Comparison of ENCODE assay signal across 8 cellular contexts in the genomic region with DNA sequence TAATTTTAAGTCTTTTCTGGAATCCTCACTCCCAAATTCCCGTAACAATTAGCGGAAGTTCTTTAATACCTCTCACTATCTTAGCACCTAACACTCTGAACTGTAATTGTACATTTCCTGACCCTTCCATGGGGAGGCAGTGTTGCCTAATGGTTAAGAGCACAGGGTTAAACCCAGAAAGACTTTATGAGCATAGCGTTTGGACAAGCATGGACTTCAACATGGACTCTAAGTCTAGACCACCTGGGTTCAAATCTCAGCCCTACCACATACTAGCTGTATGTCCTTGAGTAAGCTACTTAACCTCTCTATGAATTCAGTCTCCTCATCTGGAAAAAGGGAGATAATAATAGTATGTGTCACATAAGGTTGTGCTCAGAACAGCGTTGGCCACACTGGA. TPM values are rescaled to one million over a fixed set of nuclear protein-coding genes. Genes with fewer than 3 reads are reported as not detected.
DNase-seq lines count a peak whose midpoint lies in the region; ATAC-seq and TF ChIP-seq lines count a peak whose summit lies in the region.

No MANE protein-coding gene starts in this region.

- H3K4me1 ChIP-seq in fibroblast of lung (ENCODE audit: control insufficient read depth, extremely low read depth, insufficient read depth, low read length) (no peaks in the 10 kb centered on the region), prostate gland (replicated peaks) (no peaks in the 10 kb centered on the region)

- TF ChIP-seq CTCF in fibroblast of lung (conservative IDR thresholded peaks at IDR 0.05 in 1 of 2, IDR thresholded peaks at IDR 0.05 in 1 of 2; ENCODE audit: low read depth in 1 of 2, low read length in 2 of 2) (peak; percentile 51 to 61), prostate gland (IDR thresholded peaks at IDR 0.05) (peak in 3 of 4 experiments; percentile 45 to 71 (median 62))

- no peak overlapping the region for H3K4me2 ChIP-seq in fibroblast of lung (ENCODE audit: extremely low read depth, insufficient read depth, low read length)

- H2AFZ ChIP-seq in fibroblast of lung (ENCODE audit: low read length) = no peak overlapping the region

- no peak overlapping the region for H3K27ac ChIP-seq in fibroblast of lung (ENCODE audit: insufficient read depth, low read length)
- no peak overlapping the region for H3K27ac ChIP-seq in prostate gland

- H3K4me3 ChIP-seq in fibroblast of lung (replicated peaks in 1 of 4; ENCODE audit: control extremely low read depth in 1 of 4, insufficient read depth in 1 of 4, low read depth in 3 of 4, low read length in 4 of 4) (no peak overlapping the region), prostate gland (no peak overlapping the region)

- no peak for TF ChIP-seq POLR2A in prostate gland (IDR thresholded peaks at IDR 0.05)

- peaks cover 2% of the 10 kb centered on the region for H4K20me1 ChIP-seq in fibroblast of lung (ENCODE audit: control insufficient read depth, extremely low read depth, insufficient read depth, low read length)

- H3K27me3 ChIP-seq in fibroblast of lung (ENCODE audit: control insufficient read depth, insufficient read depth, low read length) (no peaks in the 10 kb centered on the region), prostate gland (replicated peaks; ENCODE audit: insufficient read depth) (no peaks in the 10 kb centered on the region)

- no peak for ATAC-seq in GM19397 (IDR thresholded peaks at IDR 0.05; ENCODE audit: unreplicated experiment)

- H3K36me3 ChIP-seq in fibroblast of lung (ENCODE audit: control insufficient read depth, insufficient read depth, low read length) (no peaks in the 10 kb centered on the region), prostate gland (no peaks in the 10 kb centered on the region)

- H3K79me2 ChIP-seq in fibroblast of lung (ENCODE audit: control insufficient read depth, insufficient read depth, low read length) = peaks cover 22% of the 10 kb centered on the region

- intact Hi-C loops in prostate gland (cut with DNase I) = no loop called here

- DNase-seq in NCI-H446 (lab: John Stamatoyannopoulos, UW) (peak; percentile 13 to 49), NCI-H446 treated with DMSO at 0.1 percent for 48 hours (lab: John Stamatoyannopoulos, UW) (no peak), HuH-7 (ENCODE audit: low spot score) (peak; percentile 34), RPMI8226 (peak; percentile 64), fibroblast of lung (ENCODE audit: low read depth in 2 of 2) (peak in 1 of 2 donors; percentile 62), prostate gland (ENCODE audit: low spot score) (peak; percentile 32), hepatic stellate cell (ENCODE audit: low spot score) (no peak)

- WGBS in prostate gland = 80% methylated on average over 4 of the region's 4 CpGs

- no peak overlapping the region for H3K9ac ChIP-seq in fibroblast of lung (ENCODE audit: insufficient read depth, low read length)

- H3K9me3 ChIP-seq in fibroblast of lung (ENCODE audit: control insufficient read depth, insufficient read depth, low read depth, low read length) (no peaks in the 10 kb centered on the region), prostate gland (no peaks in the 10 kb centered on the region)

RNA-seq across cellular contexts. Expression of a gene that starts 13.0 kb away (rescaled TPM):
- total RNA-seq in fibroblast of lung (44.6 and 45.5 TPM in 2 replicates), prostate gland (10 to 100 TPM; 25.8 to 48.7 TPM)
- 87.2 and 101 TPM in 2 replicates for polyA plus RNA-seq in fibroblast of lung
- polyA plus RNA-seq in fibroblast of lung (2012) = 52.9 and 63.9 TPM in 2 replicates
- 52.3 and 68.8 TPM in 2 replicates for polyA minus RNA-seq in fibroblast of lung (ENCODE audit: low replicate concordance)

RNA-seq across cellular contexts. Expression of a gene that starts 51.6 kb away (rescaled TPM):
- not detected in 2 replicates for total RNA-seq in fibroblast of lung
- polyA plus RNA-seq in fibroblast of lung = not detected in 2 replicates
- not detected in 2 replicates for polyA plus RNA-seq in fibroblast of lung (2012)
- polyA minus RNA-seq in fibroblast of lung (ENCODE audit: low replicate concordance) = not detected in 2 replicates
- not detected for total RNA-seq in prostate gland

Comparison
In these comparisons a context has a peak if more than half of its experiments do, and no peak if none do; other contexts are left out.
1. DNase-seq: peak in NCI-H446 (2 of 2), HuH-7 (single experiment), RPMI8226 (single experiment) and prostate gland (single experiment); none in NCI-H446 treated with DMSO at 0.1 percent for 48 hours (single experiment) and hepatic stellate cell (single experiment).